25 cellular contexts compared by ENCODE assay signal in the genomic region with DNA sequence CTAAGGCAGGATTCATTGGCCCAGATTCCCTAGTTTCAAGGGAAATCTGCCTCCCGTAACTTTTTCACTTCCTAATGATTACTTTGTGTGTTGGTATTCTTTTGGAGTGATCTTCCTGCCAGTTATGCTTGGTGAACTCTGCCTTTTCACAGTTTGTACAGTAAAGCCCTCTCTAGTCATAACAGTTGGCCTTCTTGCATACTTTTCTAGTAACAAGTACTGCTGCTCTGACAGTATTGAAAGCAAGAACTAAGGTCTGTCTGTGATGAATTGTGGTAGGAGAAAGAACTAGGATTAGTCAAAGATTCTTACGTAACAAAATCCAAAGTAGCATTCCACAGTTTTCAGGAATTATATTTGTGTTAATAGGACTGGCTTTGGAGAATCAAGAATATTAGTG.
"Had no signal": no experiment of that assay in that cellular context is flagged by ENCODE, and none has a peak within 500 bp of the region (broad histone marks: within the 10 kb centered on the region; RNA-seq: fewer than 3 reads in every experiment).

No MANE protein-coding gene starts in this region.

- DNase-seq: central memory CD4-positive, alpha-beta T cell; colonic mucosa; effector memory CD4-positive, alpha-beta T cell; erythroblast; esophagus squamous epithelium; foreskin fibroblast; gastrocnemius medialis; kidney; left cardiac atrium; left lung; mammary epithelial cell; naive thymus-derived CD8-positive, alpha-beta T cell; nephron progenitor cell; pancreas; right cardiac atrium; sigmoid colon; stimulated activated CD4-positive, alpha-beta T cell treated with anti-CD3 and anti-CD28 coated beads, Interleukin-15, amount 100 ng/mL, for 24 hours; stimulated activated CD4-positive, alpha-beta T cell treated with anti-CD3 and anti-CD28 coated beads, Interleukin-2, amount 100 ng/mL, for 48 hours; stimulated activated naive B cell treated with anti-CD40 and anti-IgM and Interleukin-4, amounts not matched to agents 10 μg/mL and 1 μg/mL and 100 μg/mL, for 72 hours; upper lobe of left lung had no signal

- H3K36me3 Mint-ChIP-seq: naive thymus-derived CD8-positive, alpha-beta T cell; stimulated activated naive B cell treated with anti-CD40 and anti-IgM and Interleukin-4, amounts not matched to agents 10 μg/mL and 1 μg/mL and 100 μg/mL, for 72 hours had no signal

- H3K4me1 Mint-ChIP-seq: naive thymus-derived CD8-positive, alpha-beta T cell; nephron progenitor cell; stimulated activated naive B cell treated with anti-CD40 and anti-IgM and Interleukin-4, amounts not matched to agents 10 μg/mL and 1 μg/mL and 100 μg/mL, for 72 hours had no signal

- H3K4me3 Mint-ChIP-seq: dendritic cell treated with granulocyte-macrophage colony-stimulating factor and Interleukin-4, amounts not matched to agents 40 ng/mL and 50 ng/mL, for 4 days; naive thymus-derived CD8-positive, alpha-beta T cell; nephron progenitor cell; stimulated activated naive B cell treated with anti-CD40 and anti-IgM and Interleukin-4, amounts not matched to agents 10 μg/mL and 1 μg/mL and 100 μg/mL, for 72 hours; stimulated activated naive CD8-positive, alpha-beta T cell treated with anti-CD3 and anti-CD28 coated beads, Interleukin-15, Interleukin-2, amounts not matched to agents 100 ng/mL and 50 ng/mL, for 24 hours had no signal

- H3K36me3 ChIP-seq: colonic mucosa, esophagus squamous epithelium, gastrocnemius medialis, left lung, pancreas, sigmoid colon, thoracic aorta, tibial nerve, upper lobe of left lung had no signal

- H3K27ac Mint-ChIP-seq: dendritic cell treated with granulocyte-macrophage colony-stimulating factor and Interleukin-4, amounts not matched to agents 40 ng/mL and 50 ng/mL, for 4 days; naive thymus-derived CD8-positive, alpha-beta T cell; nephron progenitor cell; stimulated activated naive B cell treated with anti-CD40 and anti-IgM and Interleukin-4, amounts not matched to agents 10 μg/mL and 1 μg/mL and 100 μg/mL, for 72 hours; stimulated activated naive CD8-positive, alpha-beta T cell treated with anti-CD3 and anti-CD28 coated beads, Interleukin-15, Interleukin-2, amounts not matched to agents 100 ng/mL and 50 ng/mL, for 24 hours had no signal

- H3K27ac ChIP-seq: colonic mucosa, esophagus squamous epithelium, gastrocnemius medialis, left lung, pancreas, sigmoid colon, skin epidermis, thoracic aorta, tibial nerve, upper lobe of left lung had no signal

- H3K27me3 Mint-ChIP-seq: dendritic cell treated with granulocyte-macrophage colony-stimulating factor and Interleukin-4, amounts not matched to agents 40 ng/mL and 50 ng/mL, for 4 days; naive thymus-derived CD8-positive, alpha-beta T cell; stimulated activated naive B cell treated with anti-CD40 and anti-IgM and Interleukin-4, amounts not matched to agents 10 μg/mL and 1 μg/mL and 100 μg/mL, for 72 hours; stimulated activated naive CD8-positive, alpha-beta T cell treated with anti-CD3 and anti-CD28 coated beads, Interleukin-15, Interleukin-2, amounts not matched to agents 100 ng/mL and 50 ng/mL, for 24 hours had no signal

- H3K9me3 ChIP-seq: colonic mucosa, esophagus squamous epithelium, gastrocnemius medialis, left lung, pancreas, sigmoid colon, thoracic aorta, tibial nerve, upper lobe of left lung had no signal

- H3K9me3 Mint-ChIP-seq: nephron progenitor cell had no signal

- H3K4me1 ChIP-seq: colonic mucosa, esophagus squamous epithelium, gastrocnemius medialis, left lung, pancreas, sigmoid colon, tibial nerve, upper lobe of left lung had no signal

- H3K27me3 ChIP-seq: colonic mucosa, esophagus squamous epithelium, gastrocnemius medialis, left lung, pancreas, sigmoid colon, tibial nerve, upper lobe of left lung had no signal

- H3K4me3 ChIP-seq: colonic mucosa, esophagus squamous epithelium, gastrocnemius medialis, left lung, pancreas, sigmoid colon, skin epidermis, thoracic aorta, tibial nerve, upper lobe of left lung had no signal
